ENCODE assay signal across 12 cellular contexts in genomic region chr1:154483941-154484803, GRCh38. TPM values are rescaled to one million over a fixed set of nuclear protein-coding genes. Genes with fewer than 3 reads are reported as not detected.
DNase-seq lines count a peak whose midpoint lies in the region; ATAC-seq and TF ChIP-seq lines count a peak whose summit lies in the region.
"Had no signal": no experiment of that assay in that cellular context is flagged by ENCODE, and none has a peak within 500 bp of the region (broad histone marks: within the 10 kb centered on the region; RNA-seq: fewer than 3 reads in every experiment).

No MANE protein-coding gene starts in this region.

- peaks cover 0 to 6% (median 0%) of the 10 kb centered on the region in 4 donors for H3K4me1 ChIP-seq in tibial artery

- H3K27me3 ChIP-seq in tibial artery: peaks cover 0 to 11% of the 10 kb centered on the region in 2 donors

- DNase-seq in ELR (ENCODE audit: low read depth) (peak; percentile 53), RPMI7951 (ENCODE audit: low read depth) (peak; percentile 58), foreskin fibroblast (peak; percentile 16 to 42), retinal pigment epithelial cell (ENCODE audit: low read depth) (peak; percentile 73), DMS114 treated with DMSO at 0.1 percent for 48 hours (lab: John Stamatoyannopoulos, UW; ENCODE audit: unreplicated experiment) (no peak), tibial artery (no peak)
- DNase-seq: naive thymus-derived CD4-positive, alpha-beta T cell; stimulated activated CD4-positive, alpha-beta T cell treated with anti-CD3 and anti-CD28 coated beads, Interleukin-4, amount 100 ng/mL, for 24 hours had no signal

- H3K4me3 ChIP-seq in foreskin fibroblast (ENCODE audit: low read depth in 1 of 2, low read length in 2 of 2) (no peak overlapping the region), retinal pigment epithelial cell (ENCODE audit: low read length) (no peak overlapping the region), tibial artery (no peak overlapping the region)

- TF ChIP-seq CTCF in foreskin fibroblast (IDR thresholded peaks at IDR 0.05; ENCODE audit: low read depth, low read length): no peak
- TF ChIP-seq CTCF in retinal pigment epithelial cell (conservative IDR thresholded peaks at IDR 0.05; ENCODE audit: low read depth, low read length): no peak
- no peak for TF ChIP-seq CTCF in tibial artery (IDR thresholded peaks at IDR 0.05)

- H3K36me3 ChIP-seq in tibial artery: no peaks in the 10 kb centered on the region

- no peak for ATAC-seq in SK-N-SH treated with all-trans-retinoic acid at 6 μM for 48 hours
- ATAC-seq in GM21825 (IDR thresholded peaks at IDR 0.05; ENCODE audit: unreplicated experiment): no peak
- ATAC-seq: activated CD4-positive, CD25-positive, alpha-beta regulatory T cell treated with anti-CD3 and anti-CD28 coated beads, Interleukin-2, amount 50 U/mL, for 24 hours; activated naive CD4-positive, alpha-beta T cell treated with anti-CD3 and anti-CD28 coated beads, Interleukin-2, amount 50 U/mL, for 72 hours; naive thymus-derived CD4-positive, alpha-beta T cell had no signal

- intact Hi-C loops in tibial artery (cut with DNase I; ENCODE audit: low total_unique reads): loop anchor here (5.0 kb wide), 1 partner anchor 63 kb away; no protein-coding TSS in a partner anchor

- H3K9me3 ChIP-seq in tibial artery: no peaks in the 10 kb centered on the region

- H3K27ac ChIP-seq in tibial artery: no peak overlapping the region

TF ChIP-seq in SK-N-SH treated with all-trans-retinoic acid at 6 μM for 48 hours, 23 proteins besides CTCF, POLR2A, EP300 and RAD21:
- TF ChIP-seq, protein P1, sequence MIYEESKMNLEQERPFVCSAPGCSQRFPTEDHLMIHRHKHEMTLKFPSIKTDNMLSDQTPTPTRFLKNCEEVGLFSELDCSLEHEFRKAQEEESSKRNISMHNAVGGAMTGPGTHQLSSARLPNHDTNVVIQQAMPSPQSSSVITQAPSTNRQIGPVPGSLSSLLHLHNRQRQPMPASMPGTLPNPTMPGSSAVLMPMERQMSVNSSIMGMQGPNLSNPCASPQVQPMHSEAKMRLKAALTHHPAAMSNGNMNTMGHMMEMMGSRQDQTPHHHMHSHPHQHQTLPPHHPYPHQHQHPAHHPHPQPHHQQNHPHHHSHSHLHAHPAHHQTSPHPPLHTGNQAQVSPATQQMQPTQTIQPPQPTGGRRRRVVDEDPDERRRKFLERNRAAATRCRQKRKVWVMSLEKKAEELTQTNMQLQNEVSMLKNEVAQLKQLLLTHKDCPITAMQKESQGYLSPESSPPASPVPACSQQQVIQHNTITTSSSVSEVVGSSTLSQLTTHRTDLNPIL (CRISPR knock-in tag; IDR thresholded peaks at IDR 0.05; ENCODE audit: low read depth): no peak
- no peak for TF ChIP-seq SNAI2 (CRISPR knock-in tag; IDR thresholded peaks at IDR 0.05)
- TF ChIP-seq GLIS3 (CRISPR knock-in tag; IDR thresholded peaks at IDR 0.05): no peak
- no peak for TF ChIP-seq OSR1 (CRISPR knock-in tag; IDR thresholded peaks at IDR 0.05)
- no peak for TF ChIP-seq ZFP3 (CRISPR knock-in tag; IDR thresholded peaks at IDR 0.05)
- TF ChIP-seq ZFP30 (CRISPR knock-in tag; IDR thresholded peaks at IDR 0.05): no peak
- no peak for TF ChIP-seq ISL1 (CRISPR knock-in tag; IDR thresholded peaks at IDR 0.05)
- no peak for TF ChIP-seq ARNTL (CRISPR knock-in tag; IDR thresholded peaks at IDR 0.05; ENCODE audit: borderline replicate concordance, low read depth)
- no peak for TF ChIP-seq ZNF565 (CRISPR knock-in tag; conservative IDR thresholded peaks at IDR 0.05; ENCODE audit: low read depth)

RNA-seq across cellular contexts. Expression of gene TDRD10, which starts 17.8 kb away (rescaled TPM):
- not detected in 2 replicates for total RNA-seq in RPMI7951 (2014; rRNA removed; shearing (Covaris generic))
- total RNA-seq: activated naive CD4-positive, alpha-beta T cell treated with anti-CD3 and anti-CD28 coated beads, Interleukin-2, amount 50 U/mL, for 72 hours had no signal

RNA-seq across cellular contexts. Expression of gene SHE, which starts 18.0 kb away (rescaled TPM):
- total RNA-seq in RPMI7951 (2014; rRNA removed; shearing (Covaris generic)): not detected in 2 replicates
- total RNA-seq: activated naive CD4-positive, alpha-beta T cell treated with anti-CD3 and anti-CD28 coated beads, Interleukin-2, amount 50 U/mL, for 72 hours; naive thymus-derived CD4-positive, alpha-beta T cell had no signal

Comparison
In these comparisons a context has a peak if more than half of its experiments do, and no peak if none do; other contexts are left out.
1. DNase-seq: peak in ELR (single experiment), RPMI7951 (single experiment), foreskin fibroblast (2 of 2) and retinal pigment epithelial cell (single experiment); none in DMS114 treated with DMSO at 0.1 percent for 48 hours (single experiment) and tibial artery (0 of 2).